1 cellular context compared by ENCODE assay signal in genomic region chr9:124761710-124762109, GRCh38.
TF ChIP-seq lines count a peak whose summit lies in the region.

No MANE protein-coding gene starts in this region.

TF ChIP-seq in HEK293, 187 proteins besides CTCF, POLR2A, EP300 and RAD21:
- TF ChIP-seq PRDM6 (tag by site-specific recombination; IDR thresholded peaks at IDR 0.05) (peak; percentile 86), KLF9 (tag by site-specific recombination; IDR thresholded peaks at IDR 0.05; ENCODE audit: low read depth) (no peak), ZBTB10 (tag by site-specific recombination; IDR thresholded peaks at IDR 0.05) (no peak), SCRT1 (tag by site-specific recombination; IDR thresholded peaks at IDR 0.05; ENCODE audit: borderline replicate concordance) (peak; percentile 66), FEZF1 (tag by site-specific recombination; IDR thresholded peaks at IDR 0.05) (no peak), ZNF747 (tag by site-specific recombination; IDR thresholded peaks at IDR 0.05) (no peak), SCRT2 (tag by site-specific recombination; IDR thresholded peaks at IDR 0.05) (peak; percentile 87)
